ENCODE assay signal across 11 cellular contexts in the genomic region with DNA sequence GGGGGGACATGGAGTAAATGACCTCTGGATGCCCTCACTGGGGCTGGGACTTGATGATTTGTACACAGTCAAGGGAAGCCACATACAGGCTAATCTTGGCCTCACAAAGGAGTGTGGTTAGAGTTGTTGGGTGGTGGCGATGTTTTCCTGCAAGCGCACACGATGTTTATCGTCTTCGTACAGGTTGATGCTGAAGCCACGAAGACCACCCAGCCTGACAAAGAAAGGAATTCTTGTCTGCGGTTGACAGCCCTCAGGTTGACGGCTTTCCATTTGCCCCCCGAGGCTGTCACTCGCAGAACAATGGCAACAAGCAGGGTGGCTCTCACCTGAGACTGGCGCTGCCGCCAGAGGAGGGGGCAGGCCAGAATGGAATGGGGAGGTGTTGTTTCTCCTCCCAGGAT. TPM values are rescaled to one million over a fixed set of nuclear protein-coding genes. Genes with fewer than 3 reads are reported as not detected.
DNase-seq lines count a peak whose midpoint lies in the region; ATAC-seq and TF ChIP-seq lines count a peak whose summit lies in the region.
"Had no signal": no experiment of that assay in that cellular context is flagged by ENCODE, and none has a peak within 500 bp of the region (broad histone marks: within the 10 kb centered on the region; RNA-seq: fewer than 3 reads in every experiment).

No MANE protein-coding gene starts in this region.

- H3K79me2 ChIP-seq in H9 (ENCODE audit: insufficient read depth, low read length), result no peaks in the 10 kb centered on the region

- no peak overlapping the region for H3K23ac ChIP-seq in H9 (ENCODE audit: insufficient read length, low read depth, low read length)

- peaks cover 5% of the 10 kb centered on the region for H3K27me3 ChIP-seq in CD4-positive, alpha-beta T cell (ENCODE audit: control insufficient read depth, insufficient read depth, low read length)
- H3K27me3 ChIP-seq in H9 (ENCODE audit: insufficient read depth, low read length), result no peaks in the 10 kb centered on the region

- H2BK15ac ChIP-seq in H9 (ENCODE audit: low read depth, low read length), result no peak overlapping the region; the same call in 1 of the 2 replicates

- H3K79me1 ChIP-seq in H9 (ENCODE audit: insufficient read depth, low read depth, low read length, poor library complexity, severe bottlenecking), result no peaks in the 10 kb centered on the region

- peaks cover 2% of the 10 kb centered on the region; the same call in 1 of the 2 replicates for H3K4me1 ChIP-seq in H9 (ENCODE audit: insufficient read depth, low read length)

- peaks cover 15% of the 10 kb centered on the region for H3K27me3 Mint-ChIP-seq in CD4-positive, alpha-beta T cell
- peaks cover 25% of the 10 kb centered on the region for H3K27me3 Mint-ChIP-seq in H9 (ENCODE audit: low read depth)
- peaks cover 8% of the 10 kb centered on the region for H3K27me3 Mint-ChIP-seq in activated naive CD8-positive, alpha-beta T cell treated with anti-CD3 and anti-CD28 coated beads, Interleukin-2, amount 50 U/mL, for 24 hours
- H3K27me3 Mint-ChIP-seq in immature natural killer cell (ENCODE audit: low read depth in 3 of 3), result peaks cover 3 to 9% (median 5%) of the 10 kb centered on the region in 3 donors

- H2BK5ac ChIP-seq in H9 (ENCODE audit: insufficient read length, low read length), result no peak overlapping the region

- H4K91ac ChIP-seq in H9 (ENCODE audit: insufficient read length, low read depth, low read length), result no peak overlapping the region

- no peak overlapping the region for H3K27ac ChIP-seq in CD4-positive, alpha-beta T cell (ENCODE audit: low read depth, low read length)
- no peak overlapping the region for H3K27ac ChIP-seq in H9 (ENCODE audit: insufficient read length, low read depth, low read length)
- H3K27ac ChIP-seq: left ventricle myocardium inferior, WERI-Rb-1 had no signal

- no peak overlapping the region for H3K27ac Mint-ChIP-seq in CD4-positive, alpha-beta T cell
- H3K27ac Mint-ChIP-seq in H9 (no peak overlapping the region), immature natural killer cell (peak overlapping the region in 2 of 6 donors; percentile 60 to 76)
- H3K27ac Mint-ChIP-seq in activated naive CD8-positive, alpha-beta T cell treated with anti-CD3 and anti-CD28 coated beads, Interleukin-2, amount 50 U/mL, for 24 hours, result no peak overlapping the region

- H2AK5ac ChIP-seq in H9 (ENCODE audit: insufficient read length, low read length), result no peak overlapping the region

- H3K18ac ChIP-seq in H9 (ENCODE audit: insufficient read length, low read depth, low read length), result no peak overlapping the region

- H2AFZ ChIP-seq in H9 (ENCODE audit: low read length), result no peak overlapping the region

- peak overlapping the region; percentile 79 for H3K4me2 ChIP-seq in H9 (ENCODE audit: insufficient read depth, insufficient read length, low read length)

- H3K23me2 ChIP-seq in H9 (ENCODE audit: insufficient read length, low read depth, low read length, poor library complexity, severe bottlenecking), result no peaks in the 10 kb centered on the region

- no peak overlapping the region for H2BK120ac ChIP-seq in H9 (ENCODE audit: low read depth, low read length, poor library complexity, severe bottlenecking)

- WGBS in H9 (ENCODE audit: extremely low coverage, insufficient read length, low lambda C conversion rate), result no CpG with 5 or more reads among the region's 12 CpGs

- peak; percentile 50 for ATAC-seq in CD4-positive, alpha-beta T cell (ENCODE audit: poor library complexity)
- ATAC-seq in activated naive CD8-positive, alpha-beta T cell treated with anti-CD3 and anti-CD28 coated beads, Interleukin-2, amount 50 U/mL, for 24 hours, result no peak

- no peaks in the 10 kb centered on the region for H3K9me3 Mint-ChIP-seq in CD4-positive, alpha-beta T cell
- no peaks in the 10 kb centered on the region for H3K9me3 Mint-ChIP-seq in H9
- no peaks in the 10 kb centered on the region for H3K9me3 Mint-ChIP-seq in activated naive CD8-positive, alpha-beta T cell treated with anti-CD3 and anti-CD28 coated beads, Interleukin-2, amount 50 U/mL, for 24 hours
- H3K9me3 Mint-ChIP-seq in immature natural killer cell, result no peaks in the 10 kb centered on the region

- H4K5ac ChIP-seq in H9 (ENCODE audit: insufficient read length, low read depth, low read length), result no peak overlapping the region

- H3K36me3 Mint-ChIP-seq in CD4-positive, alpha-beta T cell (ENCODE audit: low read depth), result no peaks in the 10 kb centered on the region
- H3K36me3 Mint-ChIP-seq in H9 (ENCODE audit: insufficient read depth in 1 of 3, low read depth in 3 of 3) (no peaks in the 10 kb centered on the region), immature natural killer cell (peaks cover 0 to 2% (median 0%) of the 10 kb centered on the region in 3 donors)
- H3K36me3 Mint-ChIP-seq in activated naive CD8-positive, alpha-beta T cell treated with anti-CD3 and anti-CD28 coated beads, Interleukin-2, amount 50 U/mL, for 24 hours (ENCODE audit: low read depth), result no peaks in the 10 kb centered on the region

- H2BK12ac ChIP-seq in H9 (ENCODE audit: insufficient read length, low read depth, low read length), result no peak overlapping the region

- H3K4me1 Mint-ChIP-seq in CD4-positive, alpha-beta T cell (ENCODE audit: low read depth), result peaks cover 33% of the 10 kb centered on the region
- H3K4me1 Mint-ChIP-seq in H9 (peaks cover 15 to 20% of the 10 kb centered on the region in 2 experiments), immature natural killer cell (peaks cover 15 to 19% of the 10 kb centered on the region in 2 donors)
- peaks cover 23% of the 10 kb centered on the region for H3K4me1 Mint-ChIP-seq in activated naive CD8-positive, alpha-beta T cell treated with anti-CD3 and anti-CD28 coated beads, Interleukin-2, amount 50 U/mL, for 24 hours

- no peak overlapping the region for H3K14ac ChIP-seq in H9 (ENCODE audit: insufficient read depth, low read length)

- CTCF ChIA-PET in CD4-positive, alpha-beta T cell (lab: Charles Lee), result no interaction called here
- CTCF ChIA-PET in HEK293T (lab: Yijun Ruan, JAX), result no interaction called here

- no peak overlapping the region for H4K8ac ChIP-seq in H9 (replicated peaks; ENCODE audit: insufficient read length, low read depth, low read length)

- H3K9me3 ChIP-seq in CD4-positive, alpha-beta T cell (ENCODE audit: control insufficient read depth, low read length), result no peaks in the 10 kb centered on the region
- no peaks in the 10 kb centered on the region for H3K9me3 ChIP-seq in H9 (ENCODE audit: control insufficient read depth, low read depth, low read length)
- H3K9me3 ChIP-seq: left ventricle myocardium inferior had no signal

- H3T11ph ChIP-seq in H9 (ENCODE audit: low read length), result no peak overlapping the region

- intact Hi-C loops in CD4-positive, alpha-beta T cell (cut with DNase I, micrococcal nuclease), result loop anchor here (1.0 to 5.0 kb wide), 5 partner anchors 91 to 1066 kb away; no protein-coding TSS in a partner anchor

- H3K9ac ChIP-seq in H9 (ENCODE audit: extremely low read depth, insufficient read length, low read length), result no peak overlapping the region

- no peaks in the 10 kb centered on the region for H4K20me1 ChIP-seq in H9 (ENCODE audit: control insufficient read depth, insufficient read depth, insufficient read length)

- H3K56ac ChIP-seq in H9 (ENCODE audit: insufficient read length, low read depth, low read length), result no peak overlapping the region

- no peak overlapping the region for H3K4ac ChIP-seq in H9 (ENCODE audit: low read depth, low read length)

- POLR2A ChIA-PET in CD4-positive, alpha-beta T cell (lab: Charles Lee), result interaction anchor here (0.6 kb wide), 1 partner anchor 212 kb away, joined by 3 read pairs; no protein-coding TSS in a partner anchor
- POLR2A ChIA-PET in HEK293T (lab: Yijun Ruan, JAX), result no interaction called here

- TF ChIP-seq CTCF in CD4-positive, alpha-beta T cell (IDR thresholded peaks at IDR 0.05), result no peak
- TF ChIP-seq CTCF in H9 (conservative IDR thresholded peaks at IDR 0.05), result no peak

- H3K4me3 Mint-ChIP-seq in CD4-positive, alpha-beta T cell, result no peak overlapping the region
- H3K4me3 Mint-ChIP-seq in H9 (peak overlapping the region; percentile 29 to 54; a peak in 4 of 5 replicates), immature natural killer cell (peak overlapping the region in 4 of 5 donors; percentile 24 to 43 (median 31))
- H3K4me3 Mint-ChIP-seq in activated naive CD8-positive, alpha-beta T cell treated with anti-CD3 and anti-CD28 coated beads, Interleukin-2, amount 50 U/mL, for 24 hours, result peak overlapping the region; percentile 15

- H2BK20ac ChIP-seq in H9 (ENCODE audit: low read depth, low read length, poor library complexity, severe bottlenecking), result no peak overlapping the region

- DNase-seq in CD4-positive, alpha-beta T cell, result no peak
- DNase-seq in H9 (peak; percentile 70), immature natural killer cell (peak in 2 of 3 donors; percentile 19 to 23), AML-193 (lab: John Stamatoyannopoulos, UW) (no peak), ureter (ENCODE audit: low spot score) (no peak), HEK293T (ENCODE audit: extremely low spot score) (no peak), NK-92 (lab: John Stamatoyannopoulos, UW; ENCODE audit: unreplicated experiment) (no peak)
- no peak for DNase-seq in activated naive CD8-positive, alpha-beta T cell treated with anti-CD3 and anti-CD28 coated beads, Interleukin-2, amount 50 U/mL, for 24 hours
- DNase-seq: GOT3, left ventricle myocardium inferior had no signal

TF ChIP-seq in HEK293T, 16 proteins besides CTCF, POLR2A, EP300 and RAD21:
- TF ChIP-seq, protein P1, sequence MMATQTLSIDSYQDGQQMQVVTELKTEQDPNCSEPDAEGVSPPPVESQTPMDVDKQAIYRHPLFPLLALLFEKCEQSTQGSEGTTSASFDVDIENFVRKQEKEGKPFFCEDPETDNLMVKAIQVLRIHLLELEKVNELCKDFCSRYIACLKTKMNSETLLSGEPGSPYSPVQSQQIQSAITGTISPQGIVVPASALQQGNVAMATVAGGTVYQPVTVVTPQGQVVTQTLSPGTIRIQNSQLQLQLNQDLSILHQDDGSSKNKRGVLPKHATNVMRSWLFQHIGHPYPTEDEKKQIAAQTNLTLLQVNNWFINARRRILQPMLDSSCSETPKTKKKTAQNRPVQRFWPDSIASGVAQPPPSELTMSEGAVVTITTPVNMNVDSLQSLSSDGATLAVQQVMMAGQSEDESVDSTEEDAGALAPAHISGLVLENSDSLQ (IDR thresholded peaks at IDR 0.05), result no peak

RNA-seq across cellular contexts. Expression of a gene that starts 14.1 kb away (rescaled TPM):
- total RNA-seq in CD4-positive, alpha-beta T cell, result 10 to 100 TPM; 20.2 to 23.3 TPM
- total RNA-seq in H9 (2021) (6.1 and 6.6 TPM in 2 replicates), ureter (21.7 TPM)
- polyA plus RNA-seq in immature natural killer cell, result 10 to 100 TPM; 32.2 to 36.5 (median 32.5) TPM

Comparison
In these comparisons a context has a peak if more than half of its experiments do, and no peak if none do; other contexts are left out.
1. DNase-seq: peak in H9 (single experiment) and immature natural killer cell (2 of 3); none in CD4-positive, alpha-beta T cell (0 of 10), activated naive CD8-positive, alpha-beta T cell treated with anti-CD3 and anti-CD28 coated beads, Interleukin-2, amount 50 U/mL, for 24 hours (single experiment), AML-193 (0 of 2), ureter (single experiment), HEK293T (single experiment) and NK-92 (single experiment).